ENCODE assay signal across 26 cellular contexts in the genomic region with DNA sequence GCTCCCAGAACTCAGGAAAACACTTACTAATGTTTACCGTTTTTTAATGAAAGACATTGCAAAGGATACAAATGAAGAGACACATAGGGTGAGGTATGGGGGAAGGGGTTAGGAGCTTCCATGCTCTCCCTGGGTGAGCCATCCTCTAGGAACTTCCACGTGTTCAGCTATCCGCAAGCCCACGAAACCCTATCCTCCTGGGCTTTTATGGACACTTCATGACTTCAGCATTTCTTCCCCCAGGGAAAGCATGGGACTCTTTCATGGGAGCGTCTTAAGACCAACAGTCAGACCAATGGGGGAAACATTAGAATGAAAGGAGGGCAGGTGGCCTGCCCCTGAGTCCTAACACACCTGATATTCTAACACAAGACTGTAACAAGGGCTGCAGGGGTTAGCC. TPM values are rescaled to one million over a fixed set of nuclear protein-coding genes. Genes with fewer than 3 reads are reported as not detected.
A peak's percentile ranks its signal among the peaks of the same experiment; 100 is the strongest.
DNase-seq lines count a peak whose midpoint lies in the region; ATAC-seq and TF ChIP-seq lines count a peak whose summit lies in the region.
"Had no signal": no experiment of that assay in that cellular context is flagged by ENCODE, and none has a peak within 500 bp of the region (broad histone marks: within the 10 kb centered on the region; RNA-seq: fewer than 3 reads in every experiment).

No MANE protein-coding gene starts in this region.

- DNase-seq in MCF 10A (ENCODE audit: unreplicated experiment), result no peak
- DNase-seq in breast epithelium (ENCODE audit: low spot score in 2 of 2), result no peak
- peak; percentile 56 for DNase-seq in brain microvascular endothelial cell
- DNase-seq in islet precursor cell, result peak; percentile 50
- DNase-seq in CD1c-positive myeloid dendritic cell (ENCODE audit: extremely low spot score), result no peak
- DNase-seq in stimulated activated CD4-positive, alpha-beta T cell treated with anti-CD3 and anti-CD28 coated beads, Interleukin-4, amount 100 ng/mL, for 4 hours, result no peak
- no peak for DNase-seq in DMS114 treated with DMSO at 0.1 percent for 48 hours (lab: John Stamatoyannopoulos, UW; ENCODE audit: unreplicated experiment)
- DNase-seq: activated CD4-positive, alpha-beta T cell treated with anti-CD3 and anti-CD28 coated beads for 36 hours; activated T-cell treated with anti-CD3 and anti-CD28 coated beads for 4 hours; anterior cingulate cortex; CD8-positive, alpha-beta memory T cell; central memory CD4-positive, alpha-beta T cell; DMS 273 treated with DMSO at 0.1 percent for 48 hours; GDM1; Karpas-422; NCI-H146; right lobe of liver; stimulated activated naive CD8-positive, alpha-beta T cell treated with anti-CD3 and anti-CD28 coated beads, Interleukin-15, Interleukin-2, amounts not matched to agents 100 U/mL and 50 U/mL, for 24 hours; testis had no signal

- peaks cover 16% of the 10 kb centered on the region for H3K4me1 Mint-ChIP-seq in MCF 10A (ENCODE audit: insufficient read depth, unreplicated experiment)
- H3K4me1 Mint-ChIP-seq in stimulated activated memory B cell treated with anti-CD40 and anti-IgM and Interleukin-4, amounts not matched to agents 10 μg/mL and 1 μg/mL and 100 μg/mL, for 72 hours, result no peaks in the 10 kb centered on the region
- H3K4me1 Mint-ChIP-seq: activated CD4-positive, alpha-beta T cell treated with anti-CD3 and anti-CD28 coated beads for 36 hours; CD8-positive, alpha-beta memory T cell; neural progenitor cell had no signal

- no peaks in the 10 kb centered on the region for H3K4me1 ChIP-seq in breast epithelium
- H3K4me1 ChIP-seq: neural progenitor cell, testis, vagina had no signal

- CTCF ChIA-PET in MCF 10A (lab: Yijun Ruan, JAX), result no interaction called here

- H3K27me3 ChIP-seq in breast epithelium (no peaks in the 10 kb centered on the region), brain microvascular endothelial cell (replicated peaks) (no peaks in the 10 kb centered on the region)
- H3K27me3 ChIP-seq: neural progenitor cell, right lobe of liver, testis, vagina had no signal

- H3K36me3 ChIP-seq in breast epithelium, result no peaks in the 10 kb centered on the region
- H3K36me3 ChIP-seq in brain microvascular endothelial cell (replicated peaks), result no peaks in the 10 kb centered on the region
- H3K36me3 ChIP-seq: neural progenitor cell, right lobe of liver, vagina had no signal

- intact Hi-C loops in MCF 10A (cut with micrococcal nuclease) (no loop called here), breast epithelium (cut with DNase I; ENCODE audit: low total_unique reads) (no loop called here)

- no TSS peak for BruUV-seq in MCF 10A (replicated peaks; lab: Mats Ljungman, UMichigan)

- no peak overlapping the region for H3K4me3 Mint-ChIP-seq in MCF 10A (ENCODE audit: unreplicated experiment)
- H3K4me3 Mint-ChIP-seq in stimulated activated memory B cell treated with anti-CD40 and anti-IgM and Interleukin-4, amounts not matched to agents 10 μg/mL and 1 μg/mL and 100 μg/mL, for 72 hours, result no peak overlapping the region
- H3K4me3 Mint-ChIP-seq: activated CD4-positive, alpha-beta T cell treated with anti-CD3 and anti-CD28 coated beads for 36 hours; activated naive CD8-positive, alpha-beta T cell; CD8-positive, alpha-beta memory T cell; neural progenitor cell; T-helper 2 cell treated with Interferon-gamma antibody and Interleukin-4, amounts not matched to agents 5 μg/mL and 100 μg/mL, for 36 hours had no signal

- H3K27me3 Mint-ChIP-seq in MCF 10A (ENCODE audit: insufficient read depth, unreplicated experiment), result no peaks in the 10 kb centered on the region
- H3K27me3 Mint-ChIP-seq in stimulated activated memory B cell treated with anti-CD40 and anti-IgM and Interleukin-4, amounts not matched to agents 10 μg/mL and 1 μg/mL and 100 μg/mL, for 72 hours, result peaks cover 13% of the 10 kb centered on the region

- no peaks in the 10 kb centered on the region for H3K36me3 Mint-ChIP-seq in MCF 10A (ENCODE audit: insufficient read depth, unreplicated experiment)
- no peaks in the 10 kb centered on the region for H3K36me3 Mint-ChIP-seq in stimulated activated memory B cell treated with anti-CD40 and anti-IgM and Interleukin-4, amounts not matched to agents 10 μg/mL and 1 μg/mL and 100 μg/mL, for 72 hours
- H3K36me3 Mint-ChIP-seq: activated naive CD8-positive, alpha-beta T cell; CD8-positive, alpha-beta memory T cell; neural progenitor cell had no signal

- H3K27ac Mint-ChIP-seq in MCF 10A (ENCODE audit: low read depth, unreplicated experiment), result peak overlapping the region; percentile 59
- H3K27ac Mint-ChIP-seq in stimulated activated memory B cell treated with anti-CD40 and anti-IgM and Interleukin-4, amounts not matched to agents 10 μg/mL and 1 μg/mL and 100 μg/mL, for 72 hours, result no peak overlapping the region
- H3K27ac Mint-ChIP-seq: activated CD4-positive, alpha-beta T cell treated with anti-CD3 and anti-CD28 coated beads for 36 hours; activated naive CD8-positive, alpha-beta T cell; CD8-positive, alpha-beta memory T cell; neural progenitor cell; T-helper 2 cell treated with Interferon-gamma antibody and Interleukin-4, amounts not matched to agents 5 μg/mL and 100 μg/mL, for 36 hours had no signal

- H3K27ac ChIP-seq in breast epithelium, result no peak overlapping the region
- peak overlapping the region; percentile 82 for H3K27ac ChIP-seq in brain microvascular endothelial cell
- H3K27ac ChIP-seq: 22Rv1, neural progenitor cell, right lobe of liver, testis, vagina had no signal

- POLR2A ChIA-PET in MCF 10A (lab: Yijun Ruan, JAX), result no interaction called here

- no peak for TF ChIP-seq POLR2A in breast epithelium (IDR thresholded peaks at IDR 0.05)

- H3K4me3 ChIP-seq in breast epithelium (no peak overlapping the region), brain microvascular endothelial cell (ENCODE audit: low read depth, low read length) (no peak overlapping the region)
- H3K4me3 ChIP-seq: neural progenitor cell, right lobe of liver, testis, vagina had no signal

- H3K9me3 ChIP-seq in breast epithelium, result no peaks in the 10 kb centered on the region
- H3K9me3 ChIP-seq: right lobe of liver, testis, vagina had no signal

- TF ChIP-seq CTCF in MCF 10A (IDR thresholded peaks at IDR 0.05; ENCODE audit: unreplicated experiment) (no peak), breast epithelium (IDR thresholded peaks at IDR 0.05) (no peak), brain microvascular endothelial cell (IDR thresholded peaks at IDR 0.05; ENCODE audit: low read depth, low read length, missing control alignments) (no peak)

- in situ Hi-C loops in brain microvascular endothelial cell (cut with HindIII; ENCODE audit: low pct_ligation_motif_present, low sequenced_read_pairs), result no loop called here

- no peak for ATAC-seq in stimulated activated memory B cell treated with anti-CD40 and anti-IgM and Interleukin-4, amounts not matched to agents 10 μg/mL and 1 μg/mL and 100 μg/mL, for 72 hours
- ATAC-seq: right lobe of liver, Right ventricle myocardium inferior had no signal

- no peaks in the 10 kb centered on the region for H3K9me3 Mint-ChIP-seq in MCF 10A (ENCODE audit: unreplicated experiment)
- H3K9me3 Mint-ChIP-seq in stimulated activated memory B cell treated with anti-CD40 and anti-IgM and Interleukin-4, amounts not matched to agents 10 μg/mL and 1 μg/mL and 100 μg/mL, for 72 hours, result peaks cover 3% of the 10 kb centered on the region
- H3K9me3 Mint-ChIP-seq: CD8-positive, alpha-beta memory T cell; neural progenitor cell; T-helper 2 cell treated with Interferon-gamma antibody and Interleukin-4, amounts not matched to agents 5 μg/mL and 100 μg/mL, for 36 hours had no signal

RNA-seq across cellular contexts. Expression of gene ESD, which starts 6.6 kb away (rescaled TPM):
- total RNA-seq in MCF 10A (2022), result 82.7 and 105 TPM in 2 replicates
- 100 to 1,000 TPM; 110 to 151 (median 118) TPM for total RNA-seq in breast epithelium

Comparison
In these comparisons a context has a peak if more than half of its experiments do, and no peak if none do; other contexts are left out.
1. DNase-seq: peak in brain microvascular endothelial cell (single experiment) and islet precursor cell (single experiment); none in MCF 10A (single experiment), breast epithelium (0 of 2), CD1c-positive myeloid dendritic cell (single experiment), stimulated activated CD4-positive, alpha-beta T cell treated with anti-CD3 and anti-CD28 coated beads, Interleukin-4, amount 100 ng/mL, for 4 hours (0 of 2) and DMS114 treated with DMSO at 0.1 percent for 48 hours (single experiment).